In the genomic region with DNA sequence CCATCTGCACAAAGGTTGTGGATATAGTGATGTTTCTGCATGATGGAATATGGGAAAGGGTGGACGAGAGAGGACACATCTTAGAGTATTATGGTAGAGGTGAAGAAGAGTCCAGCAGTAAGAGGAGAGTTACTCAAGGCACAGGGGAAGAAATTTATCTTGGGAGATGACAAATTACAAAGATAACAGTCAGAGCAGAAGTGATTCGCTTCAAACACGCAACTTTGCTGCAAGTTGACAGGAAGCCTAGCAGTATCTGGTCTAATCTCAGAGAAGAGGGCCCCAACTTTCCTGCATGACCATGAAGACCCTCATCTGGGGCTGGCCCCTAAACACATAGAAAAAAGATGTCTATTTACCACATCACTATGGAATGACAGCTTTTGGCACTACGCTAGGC, we compare ENCODE assay signal across 22 cellular contexts. TPM values are rescaled to one million over a fixed set of nuclear protein-coding genes. Genes with fewer than 3 reads are reported as not detected.
"Had no signal": no experiment of that assay in that cellular context is flagged by ENCODE, and none has a peak within 500 bp of the region (broad histone marks: within the 10 kb centered on the region; RNA-seq: fewer than 3 reads in every experiment).

No MANE protein-coding gene starts in this region.

- DNase-seq: effector memory CD8-positive, alpha-beta T cell; gastrocnemius medialis; head of caudate nucleus; left ventricle myocardium superior; lower lobe of right lung; naive thymus-derived CD8-positive, alpha-beta T cell; stimulated activated CD4-positive, alpha-beta T cell treated with anti-CD3 and anti-CD28 coated beads, Interleukin-12 subunit alpha, Interleukin-12 subunit beta, amount 100 ng/mL, for 4 hours; stimulated activated CD4-positive, alpha-beta T cell treated with anti-CD3 and anti-CD28 coated beads, Interleukin-1b, Interleukin-23, amount 100 ng/mL, for 48 hours; stimulated activated CD4-positive, alpha-beta T cell treated with anti-CD3 and anti-CD28 coated beads, Interleukin-4, amount 100 ng/mL, for 1 hour; stimulated activated CD8-positive, alpha-beta memory T cell treated with anti-CD3 and anti-CD28 coated beads, Interleukin-4, amount 100 ng/mL, for 48 hours; stimulated activated naive CD8-positive, alpha-beta T cell treated with anti-CD3 and anti-CD28 coated beads, Interleukin-15, Interleukin-2, amounts not matched to agents 100 U/mL and 50 U/mL, for 24 hours; substantia nigra; testis; tibial artery; upper lobe of left lung had no signal

- H3K4me3 ChIP-seq: coronary artery, gastrocnemius medialis, lower lobe of right lung, neural progenitor cell, prostate gland, right atrium auricular region, smooth muscle cell, testis, tibial artery, upper lobe of left lung had no signal

- H3K9me3 Mint-ChIP-seq: effector memory CD8-positive, alpha-beta T cell; naive thymus-derived CD8-positive, alpha-beta T cell had no signal

- H3K4me3 Mint-ChIP-seq: effector memory CD8-positive, alpha-beta T cell; neural progenitor cell had no signal

- H3K36me3 Mint-ChIP-seq: naive thymus-derived CD8-positive, alpha-beta T cell; neural progenitor cell had no signal

- H3K27ac Mint-ChIP-seq: effector memory CD8-positive, alpha-beta T cell; naive thymus-derived CD8-positive, alpha-beta T cell; neural progenitor cell had no signal

- ATAC-seq: effector memory CD8-positive, alpha-beta T cell; gastrocnemius medialis; left ventricle myocardium superior; lower lobe of right lung; naive thymus-derived CD8-positive, alpha-beta T cell; sciatic nerve; stimulated activated naive CD8-positive, alpha-beta T cell treated with anti-CD3 and anti-CD28 coated beads, Interleukin-15, Interleukin-2, amounts not matched to agents 100 U/mL and 50 U/mL, for 24 hours had no signal

RNA-seq across cellular contexts. Expression of a gene that starts 1.2 kb away (rescaled TPM):
- total RNA-seq: myocyte had no signal

RNA-seq across cellular contexts. Expression of a gene that starts 51.5 kb away (rescaled TPM):
- total RNA-seq: naive thymus-derived CD8-positive, alpha-beta T cell had no signal
- polyA plus RNA-seq: naive thymus-derived CD8-positive, alpha-beta T cell had no signal
